ENCODE assay signal across 1 cellular context in genomic region chr13:110423689-110424302, GRCh38.
TF ChIP-seq lines count a peak whose summit lies in the region.

No MANE protein-coding gene starts in this region.

TF ChIP-seq in IMR-90, 13 proteins besides CTCF, POLR2A, EP300 and RAD21 (continued from another document):
- TF ChIP-seq ELK1 (IDR thresholded peaks at IDR 0.05; ENCODE audit: borderline replicate concordance, low read depth, low read length) (no peak), FOS (IDR thresholded peaks at IDR 0.05; ENCODE audit: low read depth, low read length) (no peak), NFE2L2 (IDR thresholded peaks at IDR 0.05; ENCODE audit: low read depth, low read length) (no peak), MAZ (IDR thresholded peaks at IDR 0.05; ENCODE audit: borderline replicate concordance, low read depth, low read length) (no peak), SMC3 (IDR thresholded peaks at IDR 0.05; ENCODE audit: low read depth, low read length) (no peak), RFX5 (IDR thresholded peaks at IDR 0.05; ENCODE audit: low read depth, low read length) (no peak), CEBPB (IDR thresholded peaks at IDR 0.05; ENCODE audit: low read depth, low read length) (no peak)
